Comparison of ENCODE assay signal across 1 cellular context in the genomic region with DNA sequence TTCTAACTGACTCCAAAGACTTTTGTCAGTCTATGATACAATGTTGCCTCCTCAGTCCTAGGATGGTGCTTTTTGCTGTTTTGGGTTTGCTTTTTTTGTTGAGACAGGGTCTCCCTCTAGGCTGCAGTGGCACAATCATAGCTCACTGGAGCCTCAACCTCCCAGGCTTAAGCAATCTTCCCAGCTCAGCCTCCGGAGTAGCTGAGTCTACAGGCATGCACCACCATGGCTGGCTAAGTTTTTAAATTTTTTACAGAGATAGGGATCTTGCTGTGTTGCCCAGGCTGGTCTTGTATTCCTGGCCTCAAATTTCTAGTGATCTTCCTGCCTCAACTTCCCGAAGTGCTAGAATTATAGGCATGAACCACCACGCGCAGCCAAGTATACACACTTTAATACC.
TF ChIP-seq lines count a peak whose summit lies in the region.

No MANE protein-coding gene starts in this region.

TF ChIP-seq in HepG2, 621 proteins besides CTCF, POLR2A, EP300 and RAD21:
- TF ChIP-seq IRX3 (CRISPR knock-in tag; IDR thresholded peaks at IDR 0.05; ENCODE audit: borderline replicate concordance, low read depth) (no peak), ZNF121 (CRISPR knock-in tag; IDR thresholded peaks at IDR 0.05) (peak; percentile 18; the same call in 1 of the 2 replicates)
TF ChIP-seq in HepG2: peak in this region for 1.
